Comparison of ENCODE assay signal across 25 cellular contexts in genomic region chr11:28257761-28258160, GRCh38.
A peak's percentile ranks its signal among the peaks of the same experiment; 100 is the strongest.
DNase-seq lines count a peak whose midpoint lies in the region; ATAC-seq, FAIRE-seq and TF ChIP-seq lines count a peak whose summit lies in the region.
"Had no signal": no experiment of that assay in that cellular context is flagged by ENCODE, and none has a peak within 500 bp of the region (broad histone marks: within the 10 kb centered on the region; RNA-seq: fewer than 3 reads in every experiment).

No MANE protein-coding gene starts in this region.

- H3K4me1 ChIP-seq in foreskin keratinocyte: peaks cover 4% of the 10 kb centered on the region
- H3K4me1 ChIP-seq: HAP-1, SJCRH30 had no signal

- intact Hi-C loops in cardiac septum (cut with DNase I): no loop called here

- TF ChIP-seq CTCF in foreskin keratinocyte (conservative IDR thresholded peaks at IDR 0.05) (no peak), endothelial cell (IDR thresholded peaks at IDR 0.05; ENCODE audit: unreplicated experiment) (no peak)

- H3K27ac ChIP-seq in foreskin keratinocyte: no peak overlapping the region
- H3K27ac ChIP-seq: SJCRH30 had no signal

- H3K4me1 Mint-ChIP-seq in endothelial cell (ENCODE audit: unreplicated experiment): no peaks in the 10 kb centered on the region
- H3K4me1 Mint-ChIP-seq: GM23338 had no signal

- H3K27me3 ChIP-seq in foreskin keratinocyte: no peaks in the 10 kb centered on the region
- H3K27me3 ChIP-seq: SJCRH30 had no signal

- FAIRE-seq in colon (lab: Jason Lieb, UNC): peak; percentile 43
- FAIRE-seq: RCC 7860 had no signal

- H3K4me3 Mint-ChIP-seq in endothelial cell (ENCODE audit: unreplicated experiment): no peak overlapping the region
- H3K4me3 Mint-ChIP-seq: CD8-positive, alpha-beta T cell; GM23338 had no signal

- ATAC-seq in foreskin keratinocyte (no peak), HG03432 (IDR thresholded peaks at IDR 0.05; ENCODE audit: unreplicated experiment) (no peak)
- ATAC-seq: CD8-positive, alpha-beta T cell; GM23338 had no signal

- H3K27me3 Mint-ChIP-seq in endothelial cell (ENCODE audit: unreplicated experiment): no peaks in the 10 kb centered on the region

- no peak overlapping the region for H3K27ac Mint-ChIP-seq in endothelial cell (ENCODE audit: unreplicated experiment)
- H3K27ac Mint-ChIP-seq: CD8-positive, alpha-beta T cell; GM23338 had no signal

- H3K9me3 Mint-ChIP-seq in endothelial cell (ENCODE audit: unreplicated experiment): no peaks in the 10 kb centered on the region

- DNase-seq in EH (ENCODE audit: low read depth) (peak; percentile 71), NCI-H226 (peak; percentile 29), foreskin keratinocyte (peak; percentile 32 to 64), cardiac septum (ENCODE audit: low spot score) (no peak), GM19240 (ENCODE audit: insufficient read length, low spot score) (no peak), endothelial cell (ENCODE audit: low spot score) (no peak)
- DNase-seq: 8988T; AML-193; C1 segment of cervical spinal cord; CD8-positive, alpha-beta T cell; DMS153; GF-D8; Karpas-422; NCI-H1694; NCI-H2081; NCI-H2171 treated with DMSO at 0.1 percent for 48 hours; NCI-H446; NCI-H526; OCI-M1; SJCRH30 had no signal

- peaks cover 3% of the 10 kb centered on the region for H3K36me3 Mint-ChIP-seq in endothelial cell (ENCODE audit: low read depth, unreplicated experiment)

Comparison
In these comparisons a context has a peak if more than half of its experiments do, and no peak if none do; other contexts are left out.
1. DNase-seq: peak in EH (single experiment), NCI-H226 (single experiment) and foreskin keratinocyte (2 of 2); none in cardiac septum (single experiment), GM19240 (single experiment) and endothelial cell (single experiment).